In genomic region chr17:19111111-19111711, GRCh38 we compare ENCODE assay signal across 8 cellular contexts. TPM values are rescaled to one million over a fixed set of nuclear protein-coding genes. Genes with fewer than 3 reads are reported as not detected.
A peak's percentile ranks its signal among the peaks of the same experiment; 100 is the strongest.
DNase-seq lines count a peak whose midpoint lies in the region; ATAC-seq and TF ChIP-seq lines count a peak whose summit lies in the region.
"Not testable (repeated sequence)": the region's sequence is repeated elsewhere in the genome, so short reads cannot be mapped to it uniquely, and the experiment has no call there.

No MANE protein-coding gene starts in this region.

- TF ChIP-seq CTCF in HFF-Myc (IDR thresholded peaks at IDR 0.05; ENCODE audit: low read depth, low read length, missing control alignments) (peak; percentile 12), type B pancreatic cell (conservative IDR thresholded peaks at IDR 0.05) (peak; percentile 36)

- peak overlapping the region; percentile 74 for H3K4me3 Mint-ChIP-seq in type B pancreatic cell

- peak overlapping the region; percentile 55 for H3K27ac Mint-ChIP-seq in type B pancreatic cell

- ATAC-seq in GM18499 (IDR thresholded peaks at IDR 0.05; ENCODE audit: insufficient read depth, unreplicated experiment), result peak; percentile 50

- not testable (repeated sequence) for H3K27me3 ChIP-seq in Karpas-422 (ENCODE audit: low read length)

- peak overlapping the region; percentile 9; the same call in 1 of the 2 replicates for H3K4me3 ChIP-seq in HFF-Myc (replicated peaks; ENCODE audit: low read depth, low read length)
- H3K4me3 ChIP-seq in Karpas-422 (ENCODE audit: low read length), result peak overlapping the region; percentile 52; the same call in 1 of the 2 replicates

- H3K27me3 Mint-ChIP-seq in type B pancreatic cell, result not testable (repeated sequence)

- peak overlapping the region; percentile 48; the same call in 1 of the 2 replicates for H3K9ac ChIP-seq in Karpas-422 (ENCODE audit: low read length)

- H3K4me2 ChIP-seq in Karpas-422 (ENCODE audit: low read depth, low read length, poor library complexity, severe bottlenecking), result peak overlapping the region; percentile 63

- not testable (repeated sequence) for H3K9me2 ChIP-seq in Karpas-422 (replicated peaks; ENCODE audit: insufficient read depth, low read length)

- H3K9me3 ChIP-seq in Karpas-422 (ENCODE audit: low read length), result not testable (repeated sequence)

- H3K27ac ChIP-seq in Karpas-422 (ENCODE audit: low read length), result peak overlapping the region; percentile 66

- not testable (repeated sequence) for DNase-seq in HFF-Myc (ENCODE audit: extremely low read depth, low read depth)
- DNase-seq in Karpas-422 (peak; percentile 79), iris pigment epithelial cell (ENCODE audit: low read depth) (peak; percentile 34), retina (peak; percentile 63), type B pancreatic cell (ENCODE audit: extremely low spot score, unreplicated experiment) (peak; percentile 70)
- DNase-seq in activated CD4-positive, alpha-beta T cell treated with anti-CD3 and anti-CD28 coated beads, Interleukin-2, amount 50 U/mL, for 1 hour, result peak; percentile 64
- peak; percentile 50 for DNase-seq in central memory CD4-positive, alpha-beta T cell

- not testable (repeated sequence) for H4K20me1 ChIP-seq in Karpas-422 (ENCODE audit: insufficient read depth, low read depth, low read length)

- not testable (repeated sequence) for H2AFZ ChIP-seq in Karpas-422 (ENCODE audit: low read length)

- not testable (repeated sequence) for H3K79me2 ChIP-seq in Karpas-422 (ENCODE audit: low read length)

- H3K9me3 Mint-ChIP-seq in type B pancreatic cell, result not testable (repeated sequence)

- not testable (repeated sequence) for H3K36me3 ChIP-seq in Karpas-422 (ENCODE audit: insufficient read depth, low read length)

- not testable (repeated sequence) for H3K36me3 Mint-ChIP-seq in type B pancreatic cell

- H3K4me1 ChIP-seq in Karpas-422 (ENCODE audit: low read length), result not testable (repeated sequence)

- not testable (repeated sequence) for H3K4me1 Mint-ChIP-seq in type B pancreatic cell (ENCODE audit: unreplicated experiment)

RNA-seq across cellular contexts. Expression of gene GRAPL, which starts 16.2 kb away (rescaled TPM):
- total RNA-seq in Karpas-422 (2014; rRNA removed; shearing (Covaris generic); ENCODE audit: low replicate concordance), result 6.2 and 20.6 TPM in 2 replicates
- not detected in 2 replicates for total RNA-seq in type B pancreatic cell (ENCODE audit: low replicate concordance)
